Comparison of ENCODE assay signal across 8 cellular contexts in the genomic region with DNA sequence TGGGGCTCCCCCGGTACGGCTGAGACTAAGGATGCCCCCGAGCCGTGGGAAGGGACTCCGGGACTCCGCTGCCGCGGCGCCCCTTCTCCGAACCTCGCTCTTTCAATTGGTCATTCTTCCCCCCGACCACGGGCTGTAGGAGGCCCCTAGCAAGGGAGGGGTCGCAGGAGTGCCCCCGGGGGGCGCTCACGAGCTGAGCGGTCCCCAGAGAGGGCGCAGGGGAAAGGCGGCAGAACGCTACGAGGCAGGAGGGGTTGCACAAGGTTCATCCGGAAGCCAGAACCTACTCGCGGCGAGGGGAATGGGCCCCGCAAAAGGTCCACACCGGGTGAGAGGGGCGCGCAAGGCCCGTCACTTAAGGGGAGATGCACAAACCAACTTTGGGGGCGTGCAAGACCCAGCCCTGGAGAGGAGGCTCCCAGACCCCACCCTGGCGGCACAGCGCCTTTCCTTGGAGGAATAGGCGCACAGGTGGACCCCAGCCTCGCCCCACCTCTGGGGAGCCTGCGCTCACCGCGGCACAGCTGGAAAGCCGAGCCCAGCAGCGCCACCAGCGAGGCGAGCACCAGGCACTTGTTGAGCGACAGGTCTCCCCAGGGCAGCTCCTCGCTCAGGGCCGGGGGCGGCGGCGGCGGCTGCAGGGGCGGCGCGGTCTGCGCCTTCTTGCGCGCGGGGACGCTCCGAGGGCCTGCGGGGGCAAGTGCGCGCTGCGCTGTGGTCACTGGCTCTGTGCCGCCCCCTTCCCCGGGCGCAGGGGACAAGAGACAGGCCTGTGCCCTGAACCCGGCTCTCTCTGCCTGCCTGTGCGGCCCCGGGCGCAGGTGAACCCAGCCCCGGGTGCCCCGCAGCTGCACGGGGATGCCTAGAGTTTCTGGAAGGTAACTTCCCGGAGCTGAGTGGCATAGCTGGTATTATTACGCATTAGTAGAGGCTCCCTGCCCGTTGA. TPM values are rescaled to one million over a fixed set of nuclear protein-coding genes. Genes with fewer than 3 reads are reported as not detected.
A peak's percentile ranks its signal among the peaks of the same experiment; 100 is the strongest.
DNase-seq lines count a peak whose midpoint lies in the region; TF ChIP-seq lines count a peak whose summit lies in the region.

No MANE protein-coding gene starts in this region.

- no peaks in the 10 kb centered on the region for H3K36me3 Mint-ChIP-seq in neural crest cell (ENCODE audit: low read depth)

- no peak overlapping the region for H3K27ac Mint-ChIP-seq in neural crest cell (ENCODE audit: unreplicated experiment)

- peak; percentile 39 for TF ChIP-seq CTCF in neural crest cell (conservative IDR thresholded peaks at IDR 0.05)

- H3K4me1 Mint-ChIP-seq in neural crest cell, result peaks cover 5% of the 10 kb centered on the region

- H3K4me3 Mint-ChIP-seq in neural crest cell, result peak overlapping the region; percentile 86

- in situ Hi-C loops in KBM-7 (cut with MboI; ENCODE audit: low pct_unique_long_range_greater_than_20kb, low sequenced_read_pairs), result no loop called here

- peaks cover 13% of the 10 kb centered on the region for H3K27me3 Mint-ChIP-seq in neural crest cell (ENCODE audit: low read depth)

- DNase-seq in GF-D8 (lab: John Stamatoyannopoulos, UW), result peak; percentile 43
- DNase-seq in NOMO-1 (lab: John Stamatoyannopoulos, UW; ENCODE audit: unreplicated experiment in 2 of 2), result peak; percentile 53 to 76
- DNase-seq in astrocyte of the hippocampus (ENCODE audit: low read depth, low spot score), result peak; percentile 32
- peak; percentile 41 for DNase-seq in neural crest cell (ENCODE audit: low read depth, low spot score)
- no peak for DNase-seq in NCI-H1694 (lab: John Stamatoyannopoulos, UW)
- no peak for DNase-seq in KBM-7
- DNase-seq in NCI-H510A treated with DMSO at 0.1 percent for 48 hours (lab: John Stamatoyannopoulos, UW), result no peak
- DNase-seq in NK-92 treated with Interleukin-12 subunit alpha and Interleukin-12 subunit beta, amount 100 ng/mL, for 24 hours (lab: John Stamatoyannopoulos, UW), result no peak

- no peaks in the 10 kb centered on the region for H3K9me3 Mint-ChIP-seq in neural crest cell

RNA-seq across cellular contexts. Expression of a gene that starts 2.8 kb away (rescaled TPM):
- total RNA-seq in neural crest cell, result 0.40 and 0.71 TPM in 2 replicates

RNA-seq across cellular contexts. Expression of a gene that starts 4.3 kb away (rescaled TPM):
- total RNA-seq in neural crest cell, result 71.6 and 79.1 TPM in 2 replicates

RNA-seq across cellular contexts. Expression of a gene that starts 16.8 kb away (rescaled TPM):
- total RNA-seq in neural crest cell, result 186 and 189 TPM in 2 replicates

RNA-seq across cellular contexts. Expression of a gene that starts 17.2 kb away (rescaled TPM):
- total RNA-seq in neural crest cell, result 132 and 137 TPM in 2 replicates

RNA-seq across cellular contexts. Expression of a gene that starts 28.6 kb away (rescaled TPM):
- total RNA-seq in neural crest cell, result not detected in 2 replicates

Comparison
In these comparisons a context has a peak if more than half of its experiments do, and no peak if none do; other contexts are left out.
1. DNase-seq: peak in GF-D8 (single experiment), NOMO-1 (2 of 2), astrocyte of the hippocampus (single experiment) and neural crest cell (single experiment); none in NCI-H1694 (single experiment), KBM-7 (single experiment), NCI-H510A treated with DMSO at 0.1 percent for 48 hours (single experiment) and NK-92 treated with Interleukin-12 subunit alpha and Interleukin-12 subunit beta, amount 100 ng/mL, for 24 hours (single experiment).